Comparison of ENCODE assay signal across 8 cellular contexts in genomic region chr20:31722388-31723281, GRCh38. TPM values are rescaled to one million over a fixed set of nuclear protein-coding genes. Genes with fewer than 3 reads are reported as not detected.
DNase-seq lines count a peak whose midpoint lies in the region; ATAC-seq and TF ChIP-seq lines count a peak whose summit lies in the region.

Gene BCL2L1, minus strand, starts transcription at chr20:31722868. Its CDS starts 650 bp downstream, at chr20:31722218.

- no peaks in the 10 kb centered on the region for H3K9me3 ChIP-seq in fibroblast of lung (ENCODE audit: control insufficient read depth, insufficient read depth, low read depth, low read length)

- H3K4me1 ChIP-seq in ACC112 (ENCODE audit: control insufficient read depth, insufficient read depth, low read length, unreplicated experiment) (peaks cover 31% of the 10 kb centered on the region), fibroblast of lung (ENCODE audit: control insufficient read depth, extremely low read depth, insufficient read depth, low read length) (peaks cover 26% of the 10 kb centered on the region)

- no peaks in the 10 kb centered on the region for H3K9me3 Mint-ChIP-seq in activated T-helper 17 cell treated with anti-CD3 and anti-CD28 coated beads, Interleukin-2, amount 50 U/mL, for 72 hours
- H3K9me3 Mint-ChIP-seq in naive thymus-derived CD8-positive, alpha-beta T cell, result no peaks in the 10 kb centered on the region

- H3K4me2 ChIP-seq in fibroblast of lung (ENCODE audit: extremely low read depth, insufficient read depth, low read length), result peak within 1 kb of the TSS; percentile 100

- peak; percentile 36 for DNase-seq in KG1 (lab: John Stamatoyannopoulos, UW)
- peak; percentile 87 for DNase-seq in RPMI8226
- DNase-seq in fibroblast of lung (ENCODE audit: low read depth in 2 of 2), result peak; percentile 79 to 86
- peak; percentile 51 to 81 (median 56) for DNase-seq in naive thymus-derived CD8-positive, alpha-beta T cell
- peak; percentile 78 for DNase-seq in stimulated activated naive CD4-positive, alpha-beta T cell treated with Interleukin-2 at 50 U/mL for 16 hours (lab: John Stamatoyannopoulos, UW)

- H3K27me3 Mint-ChIP-seq in activated T-helper 17 cell treated with anti-CD3 and anti-CD28 coated beads, Interleukin-2, amount 50 U/mL, for 72 hours, result no peaks in the 10 kb centered on the region
- no peaks in the 10 kb centered on the region for H3K27me3 Mint-ChIP-seq in naive thymus-derived CD8-positive, alpha-beta T cell

- H3K27me3 ChIP-seq in ACC112 (ENCODE audit: insufficient read depth, low read length) (no peaks in the 10 kb centered on the region), fibroblast of lung (ENCODE audit: control insufficient read depth, insufficient read depth, low read length) (no peaks in the 10 kb centered on the region)

- H3K79me2 ChIP-seq in ACC112 (ENCODE audit: control insufficient read depth, insufficient read depth, low read length, unreplicated experiment) (peaks cover 56% of the 10 kb centered on the region), fibroblast of lung (ENCODE audit: control insufficient read depth, insufficient read depth, low read length) (peaks cover 54% of the 10 kb centered on the region)

- H3K9ac ChIP-seq in fibroblast of lung (ENCODE audit: insufficient read depth, low read length), result peak within 1 kb of the TSS; percentile 96

- peaks cover 37% of the 10 kb centered on the region for H3K36me3 ChIP-seq in ACC112 (ENCODE audit: insufficient read depth, low read length)
- H3K36me3 ChIP-seq in fibroblast of lung (ENCODE audit: control insufficient read depth, insufficient read depth, low read length), result peaks cover 24% of the 10 kb centered on the region

- H3K36me3 Mint-ChIP-seq in activated T-helper 17 cell treated with anti-CD3 and anti-CD28 coated beads, Interleukin-2, amount 50 U/mL, for 72 hours (ENCODE audit: low read depth), result peaks cover 55% of the 10 kb centered on the region
- H3K36me3 Mint-ChIP-seq in naive thymus-derived CD8-positive, alpha-beta T cell, result peaks cover 0 to 5% (median 0%) of the 10 kb centered on the region in 3 donors

- peak within 1 kb of the TSS; percentile 98 for H3K27ac Mint-ChIP-seq in activated T-helper 17 cell treated with anti-CD3 and anti-CD28 coated beads, Interleukin-2, amount 50 U/mL, for 72 hours
- peak within 1 kb of the TSS; percentile 73 to 98 (median 94) for H3K27ac Mint-ChIP-seq in naive thymus-derived CD8-positive, alpha-beta T cell

- H3K4me3 ChIP-seq in ACC112 (ENCODE audit: low read depth, low read length) (peak within 1 kb of the TSS; percentile 93), fibroblast of lung (replicated peaks in 1 of 4; ENCODE audit: control extremely low read depth in 1 of 4, insufficient read depth in 1 of 4, low read depth in 3 of 4, low read length in 4 of 4) (peak within 1 kb of the TSS; percentile 62 to 92 (median 73))

- peak; percentile 8 for ATAC-seq in GM18517 (IDR thresholded peaks at IDR 0.05; ENCODE audit: unreplicated experiment)
- peak; percentile 36 for ATAC-seq in activated T-helper 17 cell treated with anti-CD3 and anti-CD28 coated beads, Interleukin-2, amount 50 U/mL, for 72 hours (replicated peaks)
- ATAC-seq in naive thymus-derived CD8-positive, alpha-beta T cell, result peak; percentile 26 to 42

- peak within 1 kb of the TSS; percentile 95 for H3K4me3 Mint-ChIP-seq in activated T-helper 17 cell treated with anti-CD3 and anti-CD28 coated beads, Interleukin-2, amount 50 U/mL, for 72 hours
- H3K4me3 Mint-ChIP-seq in naive thymus-derived CD8-positive, alpha-beta T cell, result peak within 1 kb of the TSS; percentile 90 to 96 (median 93)

- no peaks in the 10 kb centered on the region for H4K20me1 ChIP-seq in fibroblast of lung (ENCODE audit: control insufficient read depth, extremely low read depth, insufficient read depth, low read length)

- H2AFZ ChIP-seq in ACC112 (ENCODE audit: low read length, unreplicated experiment) (peak within 1 kb of the TSS; percentile 54), fibroblast of lung (ENCODE audit: low read length) (peak within 1 kb of the TSS; percentile 79)

- peaks cover 8% of the 10 kb centered on the region for H3K4me1 Mint-ChIP-seq in activated T-helper 17 cell treated with anti-CD3 and anti-CD28 coated beads, Interleukin-2, amount 50 U/mL, for 72 hours
- peaks cover 33 to 60% (median 51%) of the 10 kb centered on the region in 4 donors for H3K4me1 Mint-ChIP-seq in naive thymus-derived CD8-positive, alpha-beta T cell

- peak; percentile 78 to 80 for TF ChIP-seq CTCF in fibroblast of lung (conservative IDR thresholded peaks at IDR 0.05 in 1 of 2, IDR thresholded peaks at IDR 0.05 in 1 of 2; ENCODE audit: low read depth in 1 of 2, low read length in 2 of 2)

- H3K27ac ChIP-seq in ACC112 (ENCODE audit: low read depth, low read length) (peak within 1 kb of the TSS; percentile 88), fibroblast of lung (ENCODE audit: insufficient read depth, low read length) (peak within 1 kb of the TSS; percentile 99)

- POLR2A ChIA-PET in naive thymus-derived CD8-positive, alpha-beta T cell (lab: Charles Lee), result interaction anchor here (0.8 to 5.1 kb wide), 16 partner anchors 9 to 150 kb away, joined by 3 to 125 read pairs (median 6); partner anchors contain the start of genes ID1 and TPX2

RNA-seq across cellular contexts. Expression of gene BCL2L1, which starts in this region (rescaled TPM):
- total RNA-seq in activated T-helper 17 cell treated with anti-CD3 and anti-CD28 coated beads, Interleukin-2, amount 50 U/mL, for 72 hours, result 100 to 1,000 TPM in 1 of 2 donors, 10 to 100 TPM in 1; 86.7 to 134 TPM
- total RNA-seq in fibroblast of lung, result 50.8 and 77.1 TPM in 2 replicates
- 61.8 and 107 TPM in 2 replicates for polyA plus RNA-seq in fibroblast of lung
- 63.9 and 103 TPM in 2 replicates for polyA plus RNA-seq in fibroblast of lung (2012)
- polyA minus RNA-seq in fibroblast of lung (ENCODE audit: low replicate concordance), result 62.6 and 98.4 TPM in 2 replicates
- total RNA-seq in naive thymus-derived CD8-positive, alpha-beta T cell, result 10 to 100 TPM; 14.8 to 17.7 TPM
- 10 to 100 TPM in 1 of 3 donors, 1 to 10 TPM in 2; 8.0 to 15.4 (median 8.2) TPM for polyA plus RNA-seq in naive thymus-derived CD8-positive, alpha-beta T cell

Comparison
In these comparisons a context has a peak if more than half of its experiments do, and no peak if none do; other contexts are left out.
1. Peak in every context shown above with its lines: DNase-seq, ATAC-seq, H3K4me3 ChIP-seq and H3K27ac ChIP-seq.
2. DNase-seq: peak in every context shown above with its lines; median percentile 87 in RPMI8226; 82 in fibroblast of lung; 78 in stimulated activated naive CD4-positive, alpha-beta T cell treated with Interleukin-2 at 50 U/mL for 16 hours; 56 in naive thymus-derived CD8-positive, alpha-beta T cell; 36 in KG1.